Comparison of ENCODE assay signal across 15 cellular contexts in genomic region chr20:37404461-37404881, GRCh38. TPM values are rescaled to one million over a fixed set of nuclear protein-coding genes. Genes with fewer than 3 reads are reported as not detected.
DNase-seq lines count a peak whose midpoint lies in the region; ATAC-seq, FAIRE-seq and TF ChIP-seq lines count a peak whose summit lies in the region.
"Had no signal": no experiment of that assay in that cellular context is flagged by ENCODE, and none has a peak within 500 bp of the region (broad histone marks: within the 10 kb centered on the region; RNA-seq: fewer than 3 reads in every experiment).

No MANE protein-coding gene starts in this region.

- H2BK20ac ChIP-seq in H1 (ENCODE audit: low read length), result no peak overlapping the region

- FAIRE-seq in HepG2 (lab: Jason Lieb, UNC) (no peak), H1 (lab: Jason Lieb, UNC) (no peak)
- FAIRE-seq: GM19239 had no signal

- H3K23ac ChIP-seq in H1 (ENCODE audit: insufficient read length), result no peak overlapping the region

- TF ChIP-seq EP300 in HepG2 (IDR thresholded peaks at IDR 0.05; ENCODE audit: low read depth in 2 of 2, low read length in 2 of 2) (no peak), HepG2 (CRISPR knock-in tag; IDR thresholded peaks at IDR 0.05; ENCODE audit: borderline replicate concordance) (no peak), H1 (IDR thresholded peaks at IDR 0.05; ENCODE audit: borderline replicate concordance in 1 of 2, low read depth in 2 of 2, low read length in 2 of 2) (no peak)

- H3K9me3 Mint-ChIP-seq in natural killer cell treated with Interleukin-12 subunit alpha and Interleukin-12 subunit beta and Interleukin-15 and Interleukin-18, amount 100 ng/mL, for 72 hours, result no peaks in the 10 kb centered on the region
- H3K9me3 Mint-ChIP-seq: CD4-positive, CD25-positive, alpha-beta regulatory T cell had no signal

- H3K14ac ChIP-seq in H1 (ENCODE audit: insufficient read length), result no peak overlapping the region

- no peak overlapping the region for H3K27ac Mint-ChIP-seq in natural killer cell treated with Interleukin-12 subunit alpha and Interleukin-12 subunit beta and Interleukin-15 and Interleukin-18, amount 100 ng/mL, for 72 hours

- H4K20me1 ChIP-seq in HepG2 (ENCODE audit: insufficient read depth, low read length), result no peaks in the 10 kb centered on the region
- peaks cover 0 to 3% of the 10 kb centered on the region in 2 experiments for H4K20me1 ChIP-seq in H1 (replicated peaks in 1 of 2; ENCODE audit: control insufficient read depth in 1 of 2, insufficient read depth in 2 of 2, low read length in 2 of 2)

- H3K4me1 ChIP-seq in HepG2 (ENCODE audit: insufficient read depth, low read length) (peaks cover 38% of the 10 kb centered on the region), right lobe of liver (peaks cover 0 to 11% (median 0%) of the 10 kb centered on the region in 4 donors), H1 (replicated peaks in 1 of 4; ENCODE audit: control insufficient read depth in 3 of 4, insufficient read depth in 4 of 4, low read length in 3 of 4) (peaks cover 4 to 23% (median 7%) of the 10 kb centered on the region in 4 experiments)

- peaks cover 11 to 24% of the 10 kb centered on the region in 2 donors for H3K4me1 Mint-ChIP-seq in natural killer cell treated with Interleukin-12 subunit alpha and Interleukin-12 subunit beta and Interleukin-15 and Interleukin-18, amount 100 ng/mL, for 72 hours (ENCODE audit: low read depth in 2 of 2)

- peaks cover 12 to 36% of the 10 kb centered on the region in 2 donors for H3K27me3 Mint-ChIP-seq in natural killer cell treated with Interleukin-12 subunit alpha and Interleukin-12 subunit beta and Interleukin-15 and Interleukin-18, amount 100 ng/mL, for 72 hours

- in situ Hi-C loops in HepG2 (cut with HindIII; ENCODE audit: extremely low pct_ligation_motif_present, low pct_unique_long_range_greater_than_20kb), result no loop called here

- H4K8ac ChIP-seq in H1 (ENCODE audit: extremely low read depth, insufficient read depth, low read length), result no peak overlapping the region

- H3K56ac ChIP-seq in H1 (replicated peaks; ENCODE audit: insufficient read length, low read depth, low read length), result no peak overlapping the region

- no peak overlapping the region for H2AFZ ChIP-seq in HepG2 (ENCODE audit: low read length)
- H2AFZ ChIP-seq in H1 (ENCODE audit: low read length), result no peak overlapping the region

- CTCF ChIA-PET in HepG2 (lab: Yijun Ruan, JAX; ENCODE audit: low intra/inter-chr PET ratio, low total read pairs) (no interaction called here), RWPE1 (lab: Yijun Ruan, JAX) (interaction anchor here (0.5 to 0.6 kb wide), 2 partner anchors 68 to 131 kb away, joined by 3 read pairs; no protein-coding TSS in a partner anchor), H1 (lab: Charles Lee; ENCODE audit: partially characterized antibody) (interaction anchor here (0.6 to 2.1 kb wide), 4 partner anchors 12 to 140 kb away, joined by 3 to 4 read pairs (median 4); no protein-coding TSS in a partner anchor)

- no peak overlapping the region for H4K5ac ChIP-seq in H1 (ENCODE audit: insufficient read length, low read depth, low read length)

- no peak overlapping the region for H2BK120ac ChIP-seq in H1 (replicated peaks; ENCODE audit: low read depth, low read length)

- no peak overlapping the region for H3K9ac ChIP-seq in HepG2 (ENCODE audit: insufficient read depth, low read depth, low read length)
- H3K9ac ChIP-seq in H1 (replicated peaks in 1 of 4; ENCODE audit: extremely low read depth in 1 of 4, low read depth in 3 of 4, low read length in 3 of 4), result no peak overlapping the region
- H3K9ac ChIP-seq: BLaER1 treated with 17β-estradiol and CSF1 and Interleukin-3, amounts not matched to agents 10 nM and 100 nM had no signal

- H3K36me3 ChIP-seq in HepG2 (replicated peaks in 1 of 2; ENCODE audit: control insufficient read depth in 1 of 2, insufficient read depth in 2 of 2, low read length in 2 of 2) (peaks cover 20 to 36% of the 10 kb centered on the region in 2 experiments), right lobe of liver (no peaks in the 10 kb centered on the region), H1 (ENCODE audit: control insufficient read depth in 2 of 4, insufficient read depth in 4 of 4, low read length in 3 of 4) (peaks cover 4 to 13% (median 6%) of the 10 kb centered on the region in 4 experiments; a peak in 5 of 8 replicates)

- H3K4ac ChIP-seq in H1 (replicated peaks; ENCODE audit: insufficient read length, low read depth, low read length), result no peak overlapping the region

- H3K36me3 Mint-ChIP-seq in natural killer cell treated with Interleukin-12 subunit alpha and Interleukin-12 subunit beta and Interleukin-15 and Interleukin-18, amount 100 ng/mL, for 72 hours, result no peaks in the 10 kb centered on the region
- H3K36me3 Mint-ChIP-seq: CD4-positive, CD25-positive, alpha-beta regulatory T cell had no signal

- H3K79me2 ChIP-seq in HepG2 (ENCODE audit: insufficient read depth, low read length), result no peaks in the 10 kb centered on the region
- H3K79me2 ChIP-seq in H1 (ENCODE audit: control insufficient read depth in 1 of 2, insufficient read depth in 2 of 2, low read length in 2 of 2), result no peaks in the 10 kb centered on the region

- TSS peak; percentile 31 for BruUV-seq in HepG2 (replicated peaks; lab: Mats Ljungman, UMichigan)

- ATAC-seq in HepG2, result no peak
- no peak for ATAC-seq in right lobe of liver
- ATAC-seq in sciatic nerve, result peak; percentile 8
- no peak for ATAC-seq in natural killer cell treated with Interleukin-12 subunit alpha and Interleukin-12 subunit beta and Interleukin-15 and Interleukin-18, amount 100 ng/mL, for 72 hours
- ATAC-seq in SK-N-SH treated with all-trans-retinoic acid at 6 μM for 48 hours, result no peak

- H3K23me2 ChIP-seq in H1 (ENCODE audit: low read depth, low read length), result peaks cover 15% of the 10 kb centered on the region; the same call in 1 of the 2 replicates

- H3K4me3 Mint-ChIP-seq in natural killer cell treated with Interleukin-12 subunit alpha and Interleukin-12 subunit beta and Interleukin-15 and Interleukin-18, amount 100 ng/mL, for 72 hours, result no peak overlapping the region

- intact Hi-C loops in HepG2 (cut with micrococcal nuclease; ENCODE audit: unreplicated experiment), result no loop called here
- intact Hi-C loops in right lobe of liver (cut with DNase I), result no loop called here
- intact Hi-C loops in sciatic nerve (cut with DNase I), result no loop called here

- no peak overlapping the region for H3K4me3 ChIP-seq in HepG2 (replicated peaks in 1 of 3; ENCODE audit: insufficient read depth in 1 of 3, low read depth in 2 of 3, low read length in 3 of 3)
- H3K4me3 ChIP-seq in right lobe of liver, result no peak overlapping the region
- H3K4me3 ChIP-seq in H1 (ENCODE audit: extremely low read depth in 1 of 4, insufficient read depth in 2 of 4, low read depth in 3 of 4, low read length in 4 of 4), result no peak overlapping the region
- H3K4me3 ChIP-seq: BLaER1 treated with 17β-estradiol and CSF1 and Interleukin-3, amounts not matched to agents 10 nM and 100 nM had no signal

- H3K4me2 ChIP-seq in HepG2 (ENCODE audit: low read depth, low read length) (no peak overlapping the region), H1 (ENCODE audit: insufficient read depth in 1 of 2, low read depth in 2 of 2, low read length in 2 of 2) (no peak overlapping the region)

- DNase-seq in HepG2 (ENCODE audit: low spot score) (no peak), right lobe of liver (no peak), RWPE1 (ENCODE audit: low spot score) (no peak), H1 (ENCODE audit: low read depth in 1 of 2, low spot score in 2 of 2) (no peak), sciatic nerve (ENCODE audit: low spot score) (no peak)
- no peak for DNase-seq in natural killer cell treated with Interleukin-12 subunit alpha and Interleukin-12 subunit beta and Interleukin-15 and Interleukin-18, amount 100 ng/mL, for 72 hours (ENCODE audit: low spot score)
- no peak for DNase-seq in central memory CD4-positive, alpha-beta T cell
- DNase-seq: 8988T; ACHN; CD4-positive, CD25-positive, alpha-beta regulatory T cell; DMS 273 treated with DMSO at 0.1 percent for 48 hours; GOT3 had no signal

- H3K27ac ChIP-seq in HepG2 (ENCODE audit: extremely low read length, insufficient read depth, low read length), result no peak overlapping the region
- H3K27ac ChIP-seq in right lobe of liver, result no peak overlapping the region
- H3K27ac ChIP-seq in RWPE1, result peak overlapping the region; percentile 11
- no peak overlapping the region for H3K27ac ChIP-seq in H1 (ENCODE audit: low read depth, low read length)
- H3K27ac ChIP-seq: BLaER1 treated with 17β-estradiol and CSF1 and Interleukin-3, amounts not matched to agents 10 nM and 100 nM had no signal

- 84% methylated on average over 6 of the region's 6 CpGs for WGBS in HepG2 (ENCODE audit: low lambda C conversion rate)
- 90% methylated on average over 2 of the region's 6 CpGs for WGBS in right lobe of liver (ENCODE audit: insufficient coverage, low coverage, low lambda C conversion rate, missing lambda C conversion rate)
- WGBS in H1 (ENCODE audit: extremely low coverage in 1 of 2, insufficient coverage in 1 of 2, insufficient read length in 1 of 2, insufficient replicate concordance in 2 of 2, low coverage in 1 of 2, low lambda C conversion rate in 2 of 2, missing lambda C conversion rate in 1 of 2), 2 experiments, result 76% methylated on average over 6 of the region's 6 CpGs; no CpG with 5 or more reads in 1 of the 2 experiments

- no peaks in the 10 kb centered on the region for H3K9me3 ChIP-seq in HepG2 (ENCODE audit: low read length)
- H3K9me3 ChIP-seq in right lobe of liver, result no peaks in the 10 kb centered on the region
- H3K9me3 ChIP-seq in H1 (ENCODE audit: insufficient read depth in 2 of 2, low read depth in 1 of 2, low read length in 1 of 2), result no peaks in the 10 kb centered on the region
- H3K9me3 ChIP-seq: BLaER1 treated with 17β-estradiol and CSF1 and Interleukin-3, amounts not matched to agents 10 nM and 100 nM had no signal

- H2BK12ac ChIP-seq in H1 (ENCODE audit: low read depth, low read length), result no peak overlapping the region

- POLR2A ChIA-PET in HepG2 (lab: Yijun Ruan, JAX) (interaction anchor here (0.6 kb wide), 1 partner anchor 1950 kb away, joined by 3 read pairs; no protein-coding TSS in a partner anchor), RWPE1 (lab: Yijun Ruan, JAX; ENCODE audit: low non-redundant PET) (no interaction called here), H1 (lab: Charles Lee; ENCODE audit: partially characterized antibody) (interaction anchor here (0.6 to 1.3 kb wide), 5 partner anchors 8 to 123 kb away, joined by 3 read pairs; partner anchors contain the start of gene BLCAP)

- 0 out of 2 replicates have a peak overlapping the region, but pooled peaks have one; percentile 24 for H2BK5ac ChIP-seq in H1 (ENCODE audit: low read depth, low read length)

- no peak overlapping the region for H2BK15ac ChIP-seq in H1 (ENCODE audit: low read length)

- no peaks in the 10 kb centered on the region for H3K79me1 ChIP-seq in H1 (ENCODE audit: low read depth, low read length)

- no peak overlapping the region for H3K18ac ChIP-seq in H1 (ENCODE audit: extremely low read depth, low read length)

- peak overlapping the region; percentile 13; the same call in 1 of the 2 replicates for H2AK5ac ChIP-seq in H1 (ENCODE audit: low read depth, low read length)

- TF ChIP-seq POLR2A in HepG2 (IDR thresholded peaks at IDR 0.05; ENCODE audit: insufficient read depth in 1 of 2, low read depth in 2 of 2, low read length in 2 of 2) (peak in 1 of 2 experiments; percentile 45; a peak in 1 of 4 replicates), right lobe of liver (IDR thresholded peaks at IDR 0.05) (no peak), H1 (IDR thresholded peaks at IDR 0.05; ENCODE audit: control extremely low read depth in 1 of 2, low read depth in 2 of 2, low read length in 2 of 2) (no peak)

- no peak overlapping the region for H4K91ac ChIP-seq in H1 (replicated peaks; ENCODE audit: insufficient read length, low read length)

- peaks cover 5 to 25% of the 10 kb centered on the region in 2 experiments for H3K27me3 ChIP-seq in HepG2 (ENCODE audit: control insufficient read depth in 1 of 2, insufficient read depth in 2 of 2, low read length in 2 of 2)
- no peaks in the 10 kb centered on the region for H3K27me3 ChIP-seq in right lobe of liver
- H3K27me3 ChIP-seq in H1 (replicated peaks in 1 of 4; ENCODE audit: control insufficient read depth in 3 of 4, extremely low read depth in 1 of 4, insufficient read depth in 3 of 4, low read length in 3 of 4), result peaks cover 0 to 9% (median 1%) of the 10 kb centered on the region in 4 experiments; a peak in 3 of 7 replicates

- TF ChIP-seq RAD21 in HepG2 (CRISPR knock-in tag; IDR thresholded peaks at IDR 0.05) (no peak), H1 (IDR thresholded peaks at IDR 0.05 in 1 of 2, conservative IDR thresholded peaks at IDR 0.05 in 1 of 2; ENCODE audit: low read depth in 2 of 2, low read length in 2 of 2) (no peak)

- TF ChIP-seq CTCF in HepG2 (CRISPR knock-in tag; IDR thresholded peaks at IDR 0.05), result no peak
- no peak for TF ChIP-seq CTCF in right lobe of liver (IDR thresholded peaks at IDR 0.05)
- TF ChIP-seq CTCF in RWPE1 (conservative IDR thresholded peaks at IDR 0.05; ENCODE audit: low read depth), result no peak
- TF ChIP-seq CTCF in H1 (IDR thresholded peaks at IDR 0.05; ENCODE audit: control extremely low read depth in 1 of 3, insufficient read depth in 1 of 3, low read depth in 1 of 3, low read length in 3 of 3), result no peak

RNA-seq across cellular contexts. Expression of gene SRC, which starts 58.5 kb away (rescaled TPM):
- 54.7 and 59.7 TPM in 2 replicates for total RNA-seq in HepG2 (2016; rRNA removed; fragmentation: Illumina TruSeq; extraction: Trizol)
- total RNA-seq in HepG2 (2016; cell fraction: cytosol; rRNA removed; fragmentation: Illumina TruSeq; extraction: Trizol; ENCODE audit: low read depth), result 18.4 and 21.0 TPM in 2 replicates
- 48.2 and 56.8 TPM in 2 replicates for total RNA-seq in HepG2 (2016; cell fraction: insoluble cytoplasmic fraction; rRNA removed; fragmentation: Illumina TruSeq; extraction: Trizol)
- total RNA-seq in HepG2 (2016; cell fraction: membrane; rRNA removed; fragmentation: Illumina TruSeq; extraction: Trizol), result 25.3 and 30.3 TPM in 2 replicates
- total RNA-seq in HepG2 (2016; cell fraction: nucleus; rRNA removed; fragmentation: Illumina TruSeq; extraction: Trizol), result 60.1 and 65.6 TPM in 2 replicates
- polyA plus RNA-seq in HepG2 (2011; rRNA removed), result 192 and 229 TPM in 2 replicates
- polyA plus RNA-seq in HepG2 (2011; cell fraction: cytosol; rRNA removed), result 97.4 and 112 TPM in 2 replicates
- polyA plus RNA-seq in HepG2 (2011; cell fraction: nucleus; rRNA removed), result 448 and 459 TPM in 2 replicates
- polyA plus RNA-seq in HepG2 (2012), result 148 and 158 TPM in 2 replicates
- 3.4 and 4.0 TPM in 2 replicates for polyA plus RNA-seq in HepG2 (2016; cell fraction: cytosol; fragmentation: Illumina TruSeq; extraction: Trizol; ENCODE audit: low read depth)
- 43.5 and 52.9 TPM in 2 replicates for polyA plus RNA-seq in HepG2 (2016; cell fraction: insoluble cytoplasmic fraction; fragmentation: Illumina TruSeq; extraction: Trizol; ENCODE audit: low read depth)
- 13.5 and 16.0 TPM in 2 replicates for polyA plus RNA-seq in HepG2 (2016; cell fraction: membrane; fragmentation: Illumina TruSeq; extraction: Trizol; ENCODE audit: low read depth)
- polyA plus RNA-seq in HepG2 (2016; cell fraction: nucleus; fragmentation: Illumina TruSeq; extraction: Trizol; ENCODE audit: insufficient read depth, low read depth), result 92.1 and 101 TPM in 2 replicates
- polyA minus RNA-seq in HepG2 (2011; rRNA and poly(A)+ RNA removed; ENCODE audit: low replicate concordance), result 0.87 and 280 TPM in 2 replicates
- polyA minus RNA-seq in HepG2 (2011; cell fraction: cytosol; rRNA and poly(A)+ RNA removed), result 92.5 and 127 TPM in 2 replicates
- 209 and 267 TPM in 2 replicates for polyA minus RNA-seq in HepG2 (2011; cell fraction: nucleus; rRNA and poly(A)+ RNA removed)
- total RNA-seq in right lobe of liver, result 10 to 100 TPM in 4 of 6 experiments, 1 to 10 TPM in 2; 3.1 to 17.3 (median 11.2) TPM
- 28.8 and 29.8 TPM in 2 replicates for total RNA-seq in H1 (2021; fragmentation: NEBNext Ultra II Directional; extraction: Animal tissue kit (Norgen Biotek cat#: 25700))
- polyA plus RNA-seq in H1 (2011; rRNA removed), result 27.6 and 35.4 TPM in 2 replicates
- 25.1 TPM for polyA plus RNA-seq in H1 (2011; cell fraction: cytosol; rRNA removed)
- 100 TPM for polyA plus RNA-seq in H1 (2011; cell fraction: nucleus; rRNA removed)
- polyA plus RNA-seq in H1 (2012, experiment 1 of 2), result 19.4 to 31.2 TPM (median 26.5 TPM) in 4 replicates
- 20.4 TPM for polyA plus RNA-seq in H1 (2012, experiment 2 of 2)
- 17.9 TPM for polyA plus RNA-seq in H1 (2013, experiment 1 of 2)
- polyA plus RNA-seq in H1 (2013, experiment 2 of 2), result 15.1 TPM
- polyA minus RNA-seq in H1 (2011; rRNA and poly(A)+ RNA removed), result 28.2 and 38.4 TPM in 2 replicates
- polyA minus RNA-seq in H1 (2011; cell fraction: cytosol; rRNA and poly(A)+ RNA removed), result 28.6 TPM
- 41.9 TPM for polyA minus RNA-seq in H1 (2011; cell fraction: nucleus; rRNA and poly(A)+ RNA removed)
- 23.7 TPM for total RNA-seq in sciatic nerve
- 1 to 10 TPM; 6.8 to 8.6 TPM for total RNA-seq in natural killer cell treated with Interleukin-12 subunit alpha and Interleukin-12 subunit beta and Interleukin-15 and Interleukin-18, amount 100 ng/mL, for 72 hours

Comparison
In these comparisons a context has a peak if more than half of its experiments do, and no peak if none do; other contexts are left out.
1. Of the 41 proteins assayed by ChIP-seq in both HepG2 and H1: peak only in HepG2: RXRA and TAF1; only in H1: none; in both: none; in neither: 38; mixed calls (peak in some experiments, not most) for 1.